ENCODE assay signal across 8 cellular contexts in the genomic region with DNA sequence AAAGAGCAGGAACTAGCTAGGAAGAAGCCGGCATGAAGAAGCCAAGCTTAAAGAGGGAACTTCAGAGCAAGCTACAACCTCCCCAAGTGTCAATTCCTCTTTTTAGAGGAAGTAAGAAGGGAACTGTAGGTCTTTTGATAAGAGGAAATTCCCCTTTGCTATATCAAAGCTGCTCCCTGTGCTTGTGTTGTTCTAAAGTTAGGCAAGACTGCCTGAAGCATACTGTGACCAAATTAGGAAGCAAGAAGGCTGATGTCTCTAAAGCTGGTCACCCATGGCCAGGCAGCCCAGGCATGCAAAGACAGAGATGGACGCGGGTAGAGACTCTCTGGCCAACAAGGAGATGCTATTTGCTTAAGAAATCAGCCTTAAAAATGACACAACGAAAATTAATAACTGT.
DNase-seq lines count a peak whose midpoint lies in the region; ATAC-seq and TF ChIP-seq lines count a peak whose summit lies in the region.

No MANE protein-coding gene starts in this region.

- TF ChIP-seq EP300 in Ishikawa (IDR thresholded peaks at IDR 0.05; ENCODE audit: borderline replicate concordance): no peak; the same call in 1 of the 2 replicates

- no peak for TF ChIP-seq RAD21 in Ishikawa (IDR thresholded peaks at IDR 0.05; ENCODE audit: low read depth)

- peak; percentile 39 for ATAC-seq in GM19455 (IDR thresholded peaks at IDR 0.05; ENCODE audit: unreplicated experiment)

- POLR2A ChIA-PET in HEK293T (lab: Yijun Ruan, JAX): interaction anchor here (1.2 kb wide), 1 partner anchor 9 kb away, joined by 4 read pairs; no protein-coding TSS in a partner anchor

- DNase-seq in EH (ENCODE audit: low read depth) (peak; percentile 96), ascending aorta (ENCODE audit: low spot score in 2 of 2) (peak in 1 of 2 donors; percentile 85), kidney glomerular epithelial cell (lab: John Stamatoyannopoulos, UW) (peak; percentile 71), HEK293T (ENCODE audit: extremely low spot score) (no peak), RKO (ENCODE audit: low spot score) (no peak)

- intact Hi-C loops in ascending aorta (cut with DNase I): no loop called here

- H3K27ac ChIP-seq in ascending aorta: peak overlapping the region; percentile 94
- peak overlapping the region; percentile 68 for H3K27ac ChIP-seq in thymus (ENCODE audit: low read depth)

- peaks cover 47 to 75% of the 10 kb centered on the region in 2 donors for H3K4me1 ChIP-seq in ascending aorta
- peaks cover 38% of the 10 kb centered on the region for H3K4me1 ChIP-seq in thymus (ENCODE audit: control insufficient read depth, insufficient read depth, low read length)

- H3K9me3 ChIP-seq in ascending aorta (no peaks in the 10 kb centered on the region), thymus (ENCODE audit: control insufficient read depth) (no peaks in the 10 kb centered on the region)

- CTCF ChIA-PET in HEK293T (lab: Yijun Ruan, JAX): interaction anchor here (0.6 to 1.5 kb wide), 5 partner anchors 11 to 185 kb away, joined by 3 to 6 read pairs (median 4); partner anchors contain the start of gene RNF216

- 54% methylated on average over 4 of the region's 4 CpGs for WGBS in thymus

- no peak for TF ChIP-seq CTCF in ascending aorta (IDR thresholded peaks at IDR 0.05)

- H3K36me3 ChIP-seq in ascending aorta (no peaks in the 10 kb centered on the region), thymus (ENCODE audit: control insufficient read depth, insufficient read depth) (peaks cover 4% of the 10 kb centered on the region)

- H3K27me3 ChIP-seq in ascending aorta: no peaks in the 10 kb centered on the region
- H3K27me3 ChIP-seq in thymus (ENCODE audit: control insufficient read depth, insufficient read depth): no peaks in the 10 kb centered on the region

- H3K4me3 ChIP-seq in ascending aorta: peak overlapping the region; percentile 34 to 62
- H3K4me3 ChIP-seq in thymus (ENCODE audit: low read length): peak overlapping the region; percentile 13

TF ChIP-seq in Ishikawa, 13 proteins besides CTCF, POLR2A, EP300 and RAD21:
- TF ChIP-seq, protein P1, sequence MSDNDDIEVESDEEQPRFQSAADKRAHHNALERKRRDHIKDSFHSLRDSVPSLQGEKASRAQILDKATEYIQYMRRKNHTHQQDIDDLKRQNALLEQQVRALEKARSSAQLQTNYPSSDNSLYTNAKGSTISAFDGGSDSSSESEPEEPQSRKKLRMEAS (IDR thresholded peaks at IDR 0.05): peak; percentile 6; the same call in 1 of the 2 replicates
- TF ChIP-seq TEAD4 (IDR thresholded peaks at IDR 0.05) (0 out of 2 replicates have a peak, but pooled peaks have one; percentile 18), TAF1 (IDR thresholded peaks at IDR 0.05; ENCODE audit: low read depth) (no peak), EGR1 (IDR thresholded peaks at IDR 0.05) (no peak), FOXM1 (IDR thresholded peaks at IDR 0.05; ENCODE audit: borderline replicate concordance, low read depth) (no peak), CREB1 (IDR thresholded peaks at IDR 0.05; ENCODE audit: low read depth) (no peak), CEBPB (IDR thresholded peaks at IDR 0.05) (peak; percentile 67; the same call in 1 of the 2 replicates), YY1 (IDR thresholded peaks at IDR 0.05; ENCODE audit: low read depth) (no peak), ZBTB7A (IDR thresholded peaks at IDR 0.05; ENCODE audit: low read depth) (no peak), TCF12 (IDR thresholded peaks at IDR 0.05; ENCODE audit: low read depth) (no peak), NFIC (IDR thresholded peaks at IDR 0.05) (no peak)
- TF ChIP-seq, protein P2, sequence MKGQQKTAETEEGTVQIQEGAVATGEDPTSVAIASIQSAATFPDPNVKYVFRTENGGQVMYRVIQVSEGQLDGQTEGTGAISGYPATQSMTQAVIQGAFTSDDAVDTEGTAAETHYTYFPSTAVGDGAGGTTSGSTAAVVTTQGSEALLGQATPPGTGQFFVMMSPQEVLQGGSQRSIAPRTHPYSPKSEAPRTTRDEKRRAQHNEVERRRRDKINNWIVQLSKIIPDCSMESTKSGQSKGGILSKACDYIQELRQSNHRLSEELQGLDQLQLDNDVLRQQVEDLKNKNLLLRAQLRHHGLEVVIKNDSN (IDR thresholded peaks at IDR 0.05): no peak
- TF ChIP-seq, protein P3, sequence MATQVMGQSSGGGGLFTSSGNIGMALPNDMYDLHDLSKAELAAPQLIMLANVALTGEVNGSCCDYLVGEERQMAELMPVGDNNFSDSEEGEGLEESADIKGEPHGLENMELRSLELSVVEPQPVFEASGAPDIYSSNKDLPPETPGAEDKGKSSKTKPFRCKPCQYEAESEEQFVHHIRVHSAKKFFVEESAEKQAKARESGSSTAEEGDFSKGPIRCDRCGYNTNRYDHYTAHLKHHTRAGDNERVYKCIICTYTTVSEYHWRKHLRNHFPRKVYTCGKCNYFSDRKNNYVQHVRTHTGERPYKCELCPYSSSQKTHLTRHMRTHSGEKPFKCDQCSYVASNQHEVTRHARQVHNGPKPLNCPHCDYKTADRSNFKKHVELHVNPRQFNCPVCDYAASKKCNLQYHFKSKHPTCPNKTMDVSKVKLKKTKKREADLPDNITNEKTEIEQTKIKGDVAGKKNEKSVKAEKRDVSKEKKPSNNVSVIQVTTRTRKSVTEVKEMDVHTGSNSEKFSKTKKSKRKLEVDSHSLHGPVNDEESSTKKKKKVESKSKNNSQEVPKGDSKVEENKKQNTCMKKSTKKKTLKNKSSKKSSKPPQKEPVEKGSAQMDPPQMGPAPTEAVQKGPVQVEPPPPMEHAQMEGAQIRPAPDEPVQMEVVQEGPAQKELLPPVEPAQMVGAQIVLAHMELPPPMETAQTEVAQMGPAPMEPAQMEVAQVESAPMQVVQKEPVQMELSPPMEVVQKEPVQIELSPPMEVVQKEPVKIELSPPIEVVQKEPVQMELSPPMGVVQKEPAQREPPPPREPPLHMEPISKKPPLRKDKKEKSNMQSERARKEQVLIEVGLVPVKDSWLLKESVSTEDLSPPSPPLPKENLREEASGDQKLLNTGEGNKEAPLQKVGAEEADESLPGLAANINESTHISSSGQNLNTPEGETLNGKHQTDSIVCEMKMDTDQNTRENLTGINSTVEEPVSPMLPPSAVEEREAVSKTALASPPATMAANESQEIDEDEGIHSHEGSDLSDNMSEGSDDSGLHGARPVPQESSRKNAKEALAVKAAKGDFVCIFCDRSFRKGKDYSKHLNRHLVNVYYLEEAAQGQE (IDR thresholded peaks at IDR 0.05; ENCODE audit: low read depth): no peak

TF ChIP-seq in HEK293T, 16 proteins besides CTCF, POLR2A, EP300 and RAD21:
- TF ChIP-seq SP1 (IDR thresholded peaks at IDR 0.05) (no peak), HDGF (IDR thresholded peaks at IDR 0.05; ENCODE audit: borderline replicate concordance) (no peak), FOXM1 (IDR thresholded peaks at IDR 0.05; ENCODE audit: borderline replicate concordance) (no peak), LEF1 (IDR thresholded peaks at IDR 0.05; ENCODE audit: borderline replicate concordance) (no peak), ZNF384 (IDR thresholded peaks at IDR 0.05) (no peak), ELF4 (IDR thresholded peaks at IDR 0.05) (no peak), CTBP1 (IDR thresholded peaks at IDR 0.05; ENCODE audit: borderline replicate concordance) (no peak)

Comparison
In these comparisons a context has a peak if more than half of its experiments do, and no peak if none do; other contexts are left out.
1. DNase-seq: peak in EH (single experiment) and kidney glomerular epithelial cell (single experiment); none in HEK293T (single experiment) and RKO (single experiment).